In the genomic region with DNA sequence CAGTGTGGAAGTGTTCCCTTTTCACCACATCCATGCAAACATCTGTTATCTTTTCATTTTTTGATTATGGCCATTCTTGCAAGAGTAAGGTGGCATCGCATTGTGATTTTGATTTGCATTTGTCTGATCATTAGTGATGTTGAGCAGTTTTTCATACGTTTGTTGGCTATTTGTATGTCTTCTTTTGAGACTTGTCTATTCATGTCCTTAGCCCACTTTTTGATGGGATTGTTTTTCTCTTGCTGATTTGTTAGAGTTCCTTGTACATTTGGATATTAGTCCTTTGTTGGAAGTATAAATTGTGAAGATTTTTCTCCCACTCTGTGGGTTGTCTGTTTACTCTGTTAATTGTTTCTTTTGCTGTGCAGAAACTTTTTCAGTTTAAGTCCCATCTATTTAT, we compare ENCODE assay signal across 27 cellular contexts.
"Had no signal": no experiment of that assay in that cellular context is flagged by ENCODE, and none has a peak within 500 bp of the region (broad histone marks: within the 10 kb centered on the region; RNA-seq: fewer than 3 reads in every experiment).

No MANE protein-coding gene starts in this region.

- H3K79me2 ChIP-seq: parathyroid adenoma had no signal

- H3K36me3 ChIP-seq: ovary, right lobe of liver, sigmoid colon, stomach, thoracic aorta, thyroid gland, tibial nerve, upper lobe of left lung, vagina had no signal

- FAIRE-seq: small intestine, urothelium cell line had no signal

- ATAC-seq: naive thymus-derived CD8-positive, alpha-beta T cell; natural killer cell treated with Interleukin-12 subunit alpha and Interleukin-12 subunit beta and Interleukin-15 and Interleukin-18, amount 100 ng/mL, for 72 hours; psoas muscle; right cardiac atrium; right lobe of liver; stimulated activated effector memory CD8-positive, alpha-beta T cell treated with anti-CD3 and anti-CD28 coated beads, Interleukin-12 subunit alpha, Interleukin-12 subunit beta, amount 100 ng/mL, for 72 hours; stimulated activated naive B cell treated with anti-CD40 and anti-IgM and Interleukin-4, amounts not matched to agents 10 μg/mL and 1 μg/mL and 100 μg/mL, for 72 hours had no signal

- H2AFZ ChIP-seq: parathyroid adenoma had no signal

- DNase-seq: naive thymus-derived CD8-positive, alpha-beta T cell; nephron progenitor cell; occipital lobe; ovary; posterior cingulate gyrus; psoas muscle; right cardiac atrium; right lobe of liver; sigmoid colon; small intestine; stimulated activated CD4-positive, alpha-beta T cell treated with anti-CD3 and anti-CD28 coated beads, Interleukin-15, amount 100 ng/mL, for 24 hours; stimulated activated CD4-positive, alpha-beta T cell treated with anti-CD3 and anti-CD28 coated beads, Interleukin-2, amount 100 ng/mL, for 24 hours; stimulated activated CD4-positive, alpha-beta T cell treated with anti-CD3 and anti-CD28 coated beads, Interleukin-2, amount 100 ng/mL, for 48 hours; stimulated activated CD4-positive, alpha-beta T cell treated with anti-CD3 and anti-CD28 coated beads, Interleukin-4, amount 100 ng/mL, for 24 hours; stimulated activated naive B cell treated with anti-CD40 and anti-IgM and Interleukin-4, amounts not matched to agents 10 μg/mL and 1 μg/mL and 100 μg/mL, for 72 hours; stimulated activated naive CD4-positive, alpha-beta T cell treated with Interleukin-2 at 50 U/mL for 16 hours; stomach; thyroid gland; trophoblast cell; upper lobe of left lung had no signal

- H3K4me1 ChIP-seq: parathyroid adenoma, psoas muscle, right lobe of liver, sigmoid colon, stomach, thyroid gland, tibial nerve, upper lobe of left lung, vagina had no signal

- H3K27me3 ChIP-seq: ovary, right lobe of liver, sigmoid colon, stomach, thyroid gland, tibial nerve, upper lobe of left lung, vagina had no signal

- H3K27ac ChIP-seq: ovary, parathyroid adenoma, psoas muscle, right lobe of liver, sigmoid colon, stomach, thoracic aorta, thyroid gland, tibial nerve, upper lobe of left lung, vagina had no signal

- H3K9me3 ChIP-seq: ovary, psoas muscle, right lobe of liver, sigmoid colon, thoracic aorta, thyroid gland, upper lobe of left lung, vagina had no signal

- H3K4me3 ChIP-seq: ovary, psoas muscle, right lobe of liver, sigmoid colon, stomach, thoracic aorta, thyroid gland, tibial nerve, upper lobe of left lung, vagina had no signal

- H3K9ac ChIP-seq: parathyroid adenoma had no signal
